ENCODE assay signal across 10 cellular contexts in genomic region chr19:33273881-33274662, GRCh38. TPM values are rescaled to one million over a fixed set of nuclear protein-coding genes. Genes with fewer than 3 reads are reported as not detected.
DNase-seq lines count a peak whose midpoint lies in the region; ATAC-seq, FAIRE-seq and TF ChIP-seq lines count a peak whose summit lies in the region.
"Had no signal": no experiment of that assay in that cellular context is flagged by ENCODE, and none has a peak within 500 bp of the region (broad histone marks: within the 10 kb centered on the region; RNA-seq: fewer than 3 reads in every experiment).

No MANE protein-coding gene starts in this region.

- H3K4me3 ChIP-seq in epithelial cell of proximal tubule (ENCODE audit: low read depth, low read length) (no peak overlapping the region), pancreas (no peak overlapping the region), sigmoid colon (no peak overlapping the region)

- WGBS in pancreas, 2 donors, result 68 to 76% methylated on average over 16 of the region's 16 CpGs
- 17 to 53% methylated on average over 16 of the region's 16 CpGs for WGBS in sigmoid colon, 2 donors

- H3K36me3 ChIP-seq in pancreas, result no peaks in the 10 kb centered on the region
- no peaks in the 10 kb centered on the region for H3K36me3 ChIP-seq in sigmoid colon

- FAIRE-seq in pancreas (lab: Jason Lieb, UNC), result no peak

- DNase-seq in NCI-H2196 (lab: John Stamatoyannopoulos, UW; ENCODE audit: unreplicated experiment) (peak; percentile 27), NCI-H2196 treated with DMSO at 0.1 percent for 48 hours (lab: John Stamatoyannopoulos, UW; ENCODE audit: unreplicated experiment) (no peak), SW480 (ENCODE audit: low spot score) (peak; percentile 91), epithelial cell of proximal tubule (ENCODE audit: low read depth) (peak; percentile 15), pancreas (peak in 1 of 6 donors; percentile 30), sigmoid colon (no peak), putamen (ENCODE audit: low spot score) (no peak)
- DNase-seq: T-cell had no signal

- peak; percentile 40 to 76 (median 72) for ATAC-seq in pancreas
- ATAC-seq in GM18867 (IDR thresholded peaks at IDR 0.05; ENCODE audit: unreplicated experiment), result no peak
- ATAC-seq: CD8-positive, alpha-beta T cell had no signal

- intact Hi-C loops in pancreas (cut with DNase I), result no loop called here
- intact Hi-C loops in sigmoid colon (cut with DNase I), result no loop called here

- H3K27ac ChIP-seq in pancreas (no peak overlapping the region), sigmoid colon (peak overlapping the region in 1 of 4 donors; percentile 12)

- H3K27me3 ChIP-seq in pancreas, result no peaks in the 10 kb centered on the region
- no peaks in the 10 kb centered on the region for H3K27me3 ChIP-seq in sigmoid colon

- H3K9me3 ChIP-seq in pancreas, result no peaks in the 10 kb centered on the region
- no peaks in the 10 kb centered on the region for H3K9me3 ChIP-seq in sigmoid colon

- TF ChIP-seq POLR2A in sigmoid colon (IDR thresholded peaks at IDR 0.05), result no peak

- H3K4me1 ChIP-seq in pancreas (no peaks in the 10 kb centered on the region), sigmoid colon (peaks cover 0 to 5% (median 0%) of the 10 kb centered on the region in 4 donors)

- TF ChIP-seq EP300 in sigmoid colon (IDR thresholded peaks at IDR 0.05), result no peak

- no peak for TF ChIP-seq CTCF in epithelial cell of proximal tubule (conservative IDR thresholded peaks at IDR 0.05; ENCODE audit: low read depth, low read length)
- no peak for TF ChIP-seq CTCF in pancreas (IDR thresholded peaks at IDR 0.05)
- TF ChIP-seq CTCF in sigmoid colon (IDR thresholded peaks at IDR 0.05), result no peak

RNA-seq across cellular contexts. Expression of gene CEBPA, which starts 28.3 kb away (rescaled TPM):
- total RNA-seq in epithelial cell of proximal tubule, result 2.5 and 2.9 TPM in 2 replicates
- total RNA-seq in pancreas, result 10 to 100 TPM in 3 of 6 donors, 1 to 10 TPM in 3; 6.1 to 18.7 (median 9.7) TPM
- 1 to 10 TPM; 4.4 to 7.7 TPM for polyA plus RNA-seq in pancreas
- total RNA-seq in sigmoid colon, result 10 to 100 TPM in 1 of 4 donors, 1 to 10 TPM in 3; 2.9 to 16.1 (median 6.9) TPM
- polyA plus RNA-seq in sigmoid colon, result 10 to 100 TPM; 43.5 to 64.3 (median 48.0) TPM

RNA-seq across cellular contexts. Expression of gene SLC7A10, which starts 48.4 kb away (rescaled TPM):
- total RNA-seq in epithelial cell of proximal tubule (not detected in 2 replicates), pancreas (under 1 TPM in 1 of 6 donors, not detected in 5; 0.38 TPM), sigmoid colon (1 to 10 TPM in 1 of 4 donors, under 1 TPM in 1, not detected in 2; 0.27 to 1.1 TPM)
- polyA plus RNA-seq in pancreas (1 to 10 TPM in 1 of 2 donors, under 1 TPM in 1; 0.28 to 1.3 TPM), sigmoid colon (1 to 10 TPM in 1 of 3 donors, not detected in 2; 1.4 TPM)
- total RNA-seq: CD8-positive, alpha-beta T cell; T-cell had no signal

Comparison
In these comparisons a context has a peak if more than half of its experiments do, and no peak if none do; other contexts are left out.
1. DNase-seq: peak in NCI-H2196 (single experiment), SW480 (single experiment) and epithelial cell of proximal tubule (single experiment); none in NCI-H2196 treated with DMSO at 0.1 percent for 48 hours (single experiment), sigmoid colon (single experiment) and putamen (single experiment).